9 cellular contexts compared by ENCODE assay signal in the genomic region with DNA sequence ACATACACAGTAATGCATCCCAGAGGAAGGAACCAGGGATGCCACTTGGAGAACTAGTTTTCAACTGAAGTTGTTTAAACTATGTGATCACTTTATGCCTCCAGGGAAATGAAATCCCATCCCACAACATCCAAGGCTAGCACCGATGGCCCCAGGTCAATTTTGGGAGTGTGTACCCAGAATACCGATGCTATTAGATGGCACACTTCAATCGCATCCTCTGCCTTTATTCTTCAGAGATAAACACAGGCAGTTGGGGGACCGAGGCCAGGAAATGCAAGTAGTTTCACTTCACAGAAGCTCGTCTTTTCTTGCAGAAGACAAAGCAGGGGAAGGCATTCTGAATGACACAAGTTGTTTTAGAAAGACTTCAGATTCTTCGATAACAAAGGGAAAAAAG. TPM values are rescaled to one million over a fixed set of nuclear protein-coding genes. Genes with fewer than 3 reads are reported as not detected.
DNase-seq lines count a peak whose midpoint lies in the region; ATAC-seq and TF ChIP-seq lines count a peak whose summit lies in the region.
"Had no signal": no experiment of that assay in that cellular context is flagged by ENCODE, and none has a peak within 500 bp of the region (broad histone marks: within the 10 kb centered on the region; RNA-seq: fewer than 3 reads in every experiment).

No MANE protein-coding gene starts in this region.

- TF ChIP-seq CTCF in omental fat pad (IDR thresholded peaks at IDR 0.05), result no peak
- no peak for TF ChIP-seq CTCF in body of pancreas (IDR thresholded peaks at IDR 0.05)

- peak overlapping the region; percentile 89 to 98 (median 94) for H3K27ac Mint-ChIP-seq in naive B cell

- peaks cover 88% of the 10 kb centered on the region for H3K4me1 Mint-ChIP-seq in activated T-cell treated with anti-CD3 and anti-CD28 coated beads, Interleukin-2, amount 50 U/mL, for 4 hours (ENCODE audit: low read depth)
- peaks cover 71 to 95% (median 82%) of the 10 kb centered on the region in 3 donors for H3K4me1 Mint-ChIP-seq in naive B cell

- H3K9me3 ChIP-seq in body of pancreas, result no peaks in the 10 kb centered on the region

- H3K27me3 ChIP-seq in body of pancreas, result no peaks in the 10 kb centered on the region

- 68 to 84% methylated on average over 4 to 6 of the region's 6 CpGs for WGBS in body of pancreas, 2 donors

- DNase-seq in ELR (ENCODE audit: low read depth) (peak; percentile 54), naive B cell (no peak), anterior cingulate cortex (lab: John Stamatoyannopoulos, UW) (no peak), omental fat pad (ENCODE audit: low spot score) (no peak), body of pancreas (no peak)
- DNase-seq in activated T-cell treated with anti-CD3 and anti-CD28 coated beads, Interleukin-2, amount 50 U/mL, for 4 hours, result no peak
- no peak for DNase-seq in activated CD8-positive, alpha-beta memory T cell treated with anti-CD3 and anti-CD28 coated beads, Interleukin-2, amount 50 U/mL, for 4 hours
- DNase-seq: NCI-H748 treated with DMSO at 0.1 percent for 48 hours had no signal

- H3K9me3 Mint-ChIP-seq in activated T-cell treated with anti-CD3 and anti-CD28 coated beads, Interleukin-2, amount 50 U/mL, for 4 hours, result no peaks in the 10 kb centered on the region
- no peaks in the 10 kb centered on the region for H3K9me3 Mint-ChIP-seq in naive B cell

- ATAC-seq in HG02884 (IDR thresholded peaks at IDR 0.05; ENCODE audit: unreplicated experiment), result peak; percentile 47
- ATAC-seq in activated T-cell treated with anti-CD3 and anti-CD28 coated beads, Interleukin-2, amount 50 U/mL, for 4 hours, result peak; percentile 41 to 54
- ATAC-seq in naive B cell (ENCODE audit: low read depth in 2 of 2), result peak; percentile 65 to 67
- no peak for ATAC-seq in omental fat pad (ENCODE audit: low FRiP score)
- ATAC-seq in body of pancreas, result no peak

- H3K36me3 ChIP-seq in body of pancreas (replicated peaks in 1 of 2; ENCODE audit: insufficient read depth in 1 of 2, low read depth in 2 of 2), result no peaks in the 10 kb centered on the region

- H3K4me3 Mint-ChIP-seq in activated T-cell treated with anti-CD3 and anti-CD28 coated beads, Interleukin-2, amount 50 U/mL, for 4 hours, result peak overlapping the region; percentile 76
- H3K4me3 Mint-ChIP-seq in naive B cell, result peak overlapping the region; percentile 56 to 84 (median 74)

- no peak for TF ChIP-seq POLR2A in body of pancreas (IDR thresholded peaks at IDR 0.05)

- intact Hi-C loops in body of pancreas (cut with DNase I), result loop anchor here (10.0 kb wide), 1 partner anchor 68 kb away; no protein-coding TSS in a partner anchor

- peak overlapping the region in 1 of 4 donors; percentile 10 for H3K27ac ChIP-seq in body of pancreas

- peaks cover 17% of the 10 kb centered on the region for H3K36me3 Mint-ChIP-seq in activated T-cell treated with anti-CD3 and anti-CD28 coated beads, Interleukin-2, amount 50 U/mL, for 4 hours (ENCODE audit: insufficient read depth)
- H3K36me3 Mint-ChIP-seq in naive B cell, result no peaks in the 10 kb centered on the region

- H3K4me1 ChIP-seq in body of pancreas, result peaks cover 43% of the 10 kb centered on the region

- H3K27me3 Mint-ChIP-seq in activated T-cell treated with anti-CD3 and anti-CD28 coated beads, Interleukin-2, amount 50 U/mL, for 4 hours (ENCODE audit: low read depth), result no peaks in the 10 kb centered on the region
- no peaks in the 10 kb centered on the region for H3K27me3 Mint-ChIP-seq in naive B cell

- no peak overlapping the region for H3K4me3 ChIP-seq in body of pancreas

RNA-seq across cellular contexts. Expression of a gene that starts 13.8 kb away (rescaled TPM):
- total RNA-seq in activated T-cell treated with anti-CD3 and anti-CD28 coated beads, Interleukin-2, amount 50 U/mL, for 4 hours, result 100 to 1,000 TPM; 135 to 152 (median 142) TPM
- polyA plus RNA-seq in naive B cell (ENCODE audit: low read depth in 6 of 6), result 10 to 100 TPM; 30.2 to 63.1 (median 37.2) TPM
- total RNA-seq in omental fat pad, result 10 to 100 TPM; 55.3 to 96.3 (median 83.9) TPM
- 10 to 100 TPM; 35.0 to 56.7 TPM for total RNA-seq in body of pancreas

Comparison
In these comparisons a context has a peak if more than half of its experiments do, and no peak if none do; other contexts are left out.
1. ATAC-seq: peak in HG02884 (single experiment), activated T-cell treated with anti-CD3 and anti-CD28 coated beads, Interleukin-2, amount 50 U/mL, for 4 hours (2 of 2) and naive B cell (2 of 2); none in omental fat pad (single experiment) and body of pancreas (single experiment).